In genomic region chr17:66032082-66032712, GRCh38 we compare ENCODE assay signal across 1 cellular context.
A peak's percentile ranks its signal among the peaks of the same experiment; 100 is the strongest.
TF ChIP-seq lines count a peak whose summit lies in the region.

No MANE protein-coding gene starts in this region.

TF ChIP-seq in GM12878, 131 proteins besides CTCF, POLR2A, EP300 and RAD21 (continued from another document):
- TF ChIP-seq ATF2 (IDR thresholded peaks at IDR 0.05; ENCODE audit: low read length) (peak; percentile 86), TCF3 (IDR thresholded peaks at IDR 0.05; ENCODE audit: borderline replicate concordance, insufficient read depth, low read depth, low read length) (0 out of 2 replicates have a peak, but pooled peaks have one; percentile 53), ZNF24 (IDR thresholded peaks at IDR 0.05) (no peak), ZBED1 (IDR thresholded peaks at IDR 0.05; ENCODE audit: borderline replicate concordance) (peak; percentile 77; the same call in 1 of the 2 replicates), JUNB (IDR thresholded peaks at IDR 0.05) (peak; percentile 99), BCL11A (IDR thresholded peaks at IDR 0.05; ENCODE audit: low read depth, low read length) (peak; percentile 73; the same call in 1 of the 2 replicates), TCF7 (IDR thresholded peaks at IDR 0.05; ENCODE audit: borderline replicate concordance) (no peak), HDGF (IDR thresholded peaks at IDR 0.05) (no peak), RAD51 (IDR thresholded peaks at IDR 0.05) (no peak), TBL1XR1 (IDR thresholded peaks at IDR 0.05; ENCODE audit: low read depth, low read length) (no peak), MLLT1 (IDR thresholded peaks at IDR 0.05) (0 out of 2 replicates have a peak, but pooled peaks have one; percentile 26), EED (IDR thresholded peaks at IDR 0.05; ENCODE audit: low read depth) (peak; percentile 90)
